ENCODE assay signal across 22 cellular contexts in genomic region chrX:20519077-20519617, GRCh38.
"Had no signal": no experiment of that assay in that cellular context is flagged by ENCODE, and none has a peak within 500 bp of the region (broad histone marks: within the 10 kb centered on the region; RNA-seq: fewer than 3 reads in every experiment).

No MANE protein-coding gene starts in this region.

- H3K9me3 Mint-ChIP-seq: activated naive CD4-positive, alpha-beta T cell treated with anti-CD3 and anti-CD28 coated beads for 36 hours; immature natural killer cell; memory B cell; stimulated activated memory B cell treated with anti-CD40 and anti-IgM and Interleukin-4, amounts not matched to agents 10 μg/mL and 1 μg/mL and 100 μg/mL, for 72 hours; WTC11 had no signal

- H3K4me3 Mint-ChIP-seq: activated naive CD4-positive, alpha-beta T cell treated with anti-CD3 and anti-CD28 coated beads for 36 hours; activated T-cell treated with anti-CD3 and anti-CD28 coated beads, Interleukin-2, amount 50 U/mL, for 4 hours; endodermal cell; immature natural killer cell; memory B cell; neural crest cell; stimulated activated memory B cell treated with anti-CD40 and anti-IgM and Interleukin-4, amounts not matched to agents 10 μg/mL and 1 μg/mL and 100 μg/mL, for 72 hours; T-helper 1 cell treated with Interleukin-12 subunit alpha and Interleukin-12 subunit beta and Interleukin-4 antibody, amounts not matched to agents 30 μg/mL and 1 μg/mL, for 36 hours; type B pancreatic cell; WTC11 had no signal

- H3K27ac Mint-ChIP-seq: activated naive CD4-positive, alpha-beta T cell treated with anti-CD3 and anti-CD28 coated beads for 36 hours; endodermal cell; memory B cell; stimulated activated memory B cell treated with anti-CD40 and anti-IgM and Interleukin-4, amounts not matched to agents 10 μg/mL and 1 μg/mL and 100 μg/mL, for 72 hours; T-helper 1 cell treated with Interleukin-12 subunit alpha and Interleukin-12 subunit beta and Interleukin-4 antibody, amounts not matched to agents 30 μg/mL and 1 μg/mL, for 36 hours; type B pancreatic cell; WTC11 had no signal

- H3K4me1 ChIP-seq: right lobe of liver, testis, vagina had no signal

- H3K27me3 ChIP-seq: cardiac muscle cell, testis, vagina had no signal

- H3K4me3 ChIP-seq: cardiac muscle cell, mucosa of descending colon, right lobe of liver, skin epidermis, testis, vagina had no signal

- ATAC-seq: activated T-cell treated with anti-CD3 and anti-CD28 coated beads, Interleukin-2, amount 50 U/mL, for 4 hours; mucosa of descending colon; right lobe of liver; stimulated activated memory B cell treated with anti-CD40 and anti-IgM and Interleukin-4, amounts not matched to agents 10 μg/mL and 1 μg/mL and 100 μg/mL, for 72 hours; WTC11 had no signal

- DNase-seq: activated CD8-positive, alpha-beta memory T cell treated with anti-CD3 and anti-CD28 coated beads, Interleukin-2, amount 50 U/mL, for 48 hours; activated effector memory CD4-positive, alpha-beta T cell treated with Interleukin-2 at 50 U/mL for 16 hours; activated naive CD4-positive, alpha-beta T cell treated with anti-CD3 and anti-CD28 coated beads for 36 hours; activated T-cell treated with anti-CD3 and anti-CD28 coated beads, Interleukin-2, amount 50 U/mL, for 4 hours; cortex of kidney; endodermal cell; immature natural killer cell; mucosa of descending colon; posterior cingulate gyrus; right lobe of liver; T1000; testis had no signal

- H3K36me3 Mint-ChIP-seq: immature natural killer cell; memory B cell; stimulated activated memory B cell treated with anti-CD40 and anti-IgM and Interleukin-4, amounts not matched to agents 10 μg/mL and 1 μg/mL and 100 μg/mL, for 72 hours; type B pancreatic cell; WTC11 had no signal

- H3K27ac ChIP-seq: cardiac muscle cell, epithelial cell of prostate, right lobe of liver, skin epidermis, testis, vagina had no signal

- H3K4me1 Mint-ChIP-seq: neural crest cell had no signal

- H3K36me3 ChIP-seq: cardiac muscle cell, right lobe of liver, vagina had no signal

- H3K27me3 Mint-ChIP-seq: memory B cell; stimulated activated memory B cell treated with anti-CD40 and anti-IgM and Interleukin-4, amounts not matched to agents 10 μg/mL and 1 μg/mL and 100 μg/mL, for 72 hours had no signal
